In the genomic region with DNA sequence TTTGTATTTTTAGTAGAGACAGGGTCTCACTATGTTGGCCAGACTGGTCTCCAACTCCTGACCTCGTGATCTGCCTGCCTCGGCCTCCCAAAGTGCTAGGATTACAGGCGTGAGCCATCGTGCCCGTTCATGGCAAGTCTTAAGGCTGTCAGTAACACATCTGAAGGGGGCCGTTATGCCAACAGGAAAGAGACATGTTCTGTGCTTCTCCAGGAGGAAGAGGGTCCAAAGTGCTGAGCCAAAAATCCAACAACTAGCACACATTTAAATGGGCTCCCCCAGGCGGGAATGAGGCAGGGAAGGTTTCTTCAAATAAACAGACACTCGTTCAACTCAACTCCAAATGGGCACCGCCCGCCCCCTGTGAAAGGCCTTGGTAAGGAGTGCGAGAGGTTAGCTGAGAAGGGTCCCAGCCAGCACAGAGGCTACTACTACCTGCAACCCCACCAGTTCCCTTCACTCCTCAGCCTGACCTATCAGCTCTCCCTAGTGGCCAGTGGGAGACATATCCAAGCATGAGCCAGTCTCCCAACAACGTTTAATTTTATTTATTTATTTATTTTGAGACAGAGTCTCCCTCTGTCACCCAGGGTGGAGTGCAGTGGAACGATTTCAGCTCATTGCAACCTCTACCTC, we compare ENCODE assay signal across 8 cellular contexts.
DNase-seq lines count a peak whose midpoint lies in the region; ATAC-seq and TF ChIP-seq lines count a peak whose summit lies in the region.

No MANE protein-coding gene starts in this region.

- no peaks in the 10 kb centered on the region for H3K36me3 Mint-ChIP-seq in endothelial cell (ENCODE audit: low read depth, unreplicated experiment)
- H3K36me3 Mint-ChIP-seq in mesothelial cell of epicardium = peaks cover 6% of the 10 kb centered on the region

- H3K4me3 ChIP-seq in OCI-LY3 (ENCODE audit: low read length) = no peak overlapping the region

- peak; percentile 52 for TF ChIP-seq CTCF in GM12873 (IDR thresholded peaks at IDR 0.05; ENCODE audit: insufficient read depth, low read depth, low read length, missing control alignments)
- TF ChIP-seq CTCF in OCI-LY3 (IDR thresholded peaks at IDR 0.05; ENCODE audit: low read depth, low read length) = peak; percentile 62
- TF ChIP-seq CTCF in endothelial cell (IDR thresholded peaks at IDR 0.05; ENCODE audit: unreplicated experiment) = peak; percentile 44
- TF ChIP-seq CTCF in mesothelial cell of epicardium (IDR thresholded peaks at IDR 0.05; ENCODE audit: unreplicated experiment) = peak; percentile 45

- no peaks in the 10 kb centered on the region; the same call in 1 of the 2 replicates for H3K27me3 ChIP-seq in OCI-LY3 (ENCODE audit: low read depth, low read length)

- ATAC-seq in GM18519 (IDR thresholded peaks at IDR 0.05; ENCODE audit: low FRiP score, unreplicated experiment) = no peak
- no peak for ATAC-seq in GM19023 (IDR thresholded peaks at IDR 0.05; ENCODE audit: unreplicated experiment)

- DNase-seq in A172 (ENCODE audit: low spot score) (peak; percentile 54), endothelial cell (ENCODE audit: low spot score) (peak; percentile 31), mesothelial cell of epicardium (ENCODE audit: low spot score in 2 of 2, unreplicated experiment in 2 of 2) (no peak), cerebellar nuclear complex (lab: John Stamatoyannopoulos, UW) (no peak)

- H3K4me3 Mint-ChIP-seq in endothelial cell (ENCODE audit: unreplicated experiment) (no peak overlapping the region), mesothelial cell of epicardium (no peak overlapping the region)

- H3K27me3 Mint-ChIP-seq in endothelial cell (ENCODE audit: unreplicated experiment) = peaks cover 1% of the 10 kb centered on the region
- H3K27me3 Mint-ChIP-seq in mesothelial cell of epicardium (ENCODE audit: low read depth) = no peaks in the 10 kb centered on the region

- peaks cover 14% of the 10 kb centered on the region for H3K4me1 ChIP-seq in OCI-LY3 (ENCODE audit: low read length)

- H3K27ac ChIP-seq in OCI-LY3 (ENCODE audit: low read length) = no peak overlapping the region

- H3K79me2 ChIP-seq in OCI-LY3 (ENCODE audit: low read length) = no peaks in the 10 kb centered on the region

- H4K20me1 ChIP-seq in OCI-LY3 (ENCODE audit: insufficient read depth, low read length) = no peaks in the 10 kb centered on the region

- no peak overlapping the region for H3K4me2 ChIP-seq in OCI-LY3 (ENCODE audit: low read length)

- H3K27ac Mint-ChIP-seq in endothelial cell (ENCODE audit: unreplicated experiment) = no peak overlapping the region
- H3K27ac Mint-ChIP-seq in mesothelial cell of epicardium = no peak overlapping the region

- H2AFZ ChIP-seq in OCI-LY3 (ENCODE audit: low read depth, low read length) = no peak overlapping the region

- no peak overlapping the region for H3K9ac ChIP-seq in OCI-LY3 (ENCODE audit: low read length)

- no peaks in the 10 kb centered on the region for H3K9me3 ChIP-seq in OCI-LY3 (ENCODE audit: insufficient read depth, low read length)

- H3K9me3 Mint-ChIP-seq in endothelial cell (ENCODE audit: unreplicated experiment) (no peaks in the 10 kb centered on the region), mesothelial cell of epicardium (no peaks in the 10 kb centered on the region)

- H3K36me3 ChIP-seq in OCI-LY3 (replicated peaks; ENCODE audit: low read depth, low read length) = no peaks in the 10 kb centered on the region

- H3K4me1 Mint-ChIP-seq in endothelial cell (ENCODE audit: unreplicated experiment) = peaks cover 8% of the 10 kb centered on the region
- H3K4me1 Mint-ChIP-seq in mesothelial cell of epicardium = no peaks in the 10 kb centered on the region

Comparison
In these comparisons a context has a peak if more than half of its experiments do, and no peak if none do; other contexts are left out.
1. DNase-seq: peak in A172 (single experiment) and endothelial cell (single experiment); none in mesothelial cell of epicardium (0 of 2) and cerebellar nuclear complex (0 of 2).
2. Peak in every context shown above with its lines, with median percentiles within 50 percentile points of each other: CTCF ChIP-seq.